ENCODE assay signal across 9 cellular contexts in the genomic region with DNA sequence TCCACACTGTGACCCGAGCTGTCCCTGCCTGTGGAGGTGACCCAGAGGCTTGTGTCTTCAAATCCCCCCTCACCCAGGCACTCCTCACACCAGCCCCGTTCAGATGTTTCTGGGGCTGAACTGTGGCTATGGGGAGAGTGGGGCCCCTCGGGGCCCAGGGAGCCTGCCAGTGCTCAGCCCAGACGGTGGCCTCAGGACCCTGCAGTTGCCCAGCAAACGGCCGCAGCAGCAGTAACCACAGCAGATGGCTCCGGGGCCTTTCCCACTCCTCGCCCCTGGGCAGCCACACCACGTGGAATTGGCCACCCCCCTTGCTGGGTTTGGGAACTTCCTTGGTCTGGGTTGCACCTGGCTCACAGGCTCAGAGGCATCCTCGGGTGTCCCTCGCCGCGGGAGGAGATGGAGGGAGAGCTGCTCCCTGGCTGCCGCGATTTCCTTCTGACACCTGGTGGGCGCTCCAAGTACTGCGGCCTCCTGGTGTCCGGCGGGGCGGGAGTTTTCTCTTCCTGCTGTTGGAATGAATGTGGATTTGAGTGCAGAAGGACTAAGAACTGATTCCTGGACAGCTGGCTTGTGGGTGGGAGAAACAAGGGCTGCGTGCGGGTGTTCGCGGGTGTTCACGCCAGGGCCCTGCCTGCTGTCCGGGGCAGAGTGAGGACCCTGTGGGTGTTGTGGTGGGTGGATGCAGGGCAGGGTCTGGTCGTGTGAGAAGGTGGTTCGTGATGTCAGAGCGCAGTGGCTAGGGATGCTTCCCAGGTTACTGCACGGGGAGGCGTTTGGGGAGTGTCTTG.
DNase-seq lines count a peak whose midpoint lies in the region; ATAC-seq, FAIRE-seq and TF ChIP-seq lines count a peak whose summit lies in the region.
"Had no signal": no experiment of that assay in that cellular context is flagged by ENCODE, and none has a peak within 500 bp of the region (broad histone marks: within the 10 kb centered on the region; RNA-seq: fewer than 3 reads in every experiment).

No MANE protein-coding gene starts in this region.

- 17 to 21% methylated on average over 31 of the region's 31 CpGs for WGBS in pancreas, 2 donors

- H3K27me3 ChIP-seq in pancreas (no peaks in the 10 kb centered on the region), uterus (no peaks in the 10 kb centered on the region)

- TF ChIP-seq POLR2A in uterus (IDR thresholded peaks at IDR 0.05): peak in 1 of 2 donors; percentile 9

- DNase-seq in activated gamma-delta T cell treated with Interleukin-2 at 50 U/mL for 16 hours (peak; percentile 14), activated gamma-delta T cell (lab: John Stamatoyannopoulos, UW) (no peak), NCI-H524 (lab: John Stamatoyannopoulos, UW) (peak; percentile 67 to 87), foreskin melanocyte (peak; percentile 19), pancreas (peak; percentile 29 to 89 (median 72)), uterus (peak; percentile 80 to 81), SIG-M5 treated with dmso at 0.1 percent for 504 hours (lab: John Stamatoyannopoulos, UW; ENCODE audit: unreplicated experiment) (no peak)
- DNase-seq in activated T-cell treated with anti-CD3 and anti-CD28 coated beads, Interleukin-2, amount 50 U/mL, for 1 hour: peak; percentile 49

- no peaks in the 10 kb centered on the region for H3K9me3 ChIP-seq in pancreas
- H3K9me3 ChIP-seq in uterus: no peaks in the 10 kb centered on the region

- H3K36me3 ChIP-seq in pancreas (no peaks in the 10 kb centered on the region), uterus (no peaks in the 10 kb centered on the region)

- peak; percentile 63 to 87 (median 84) for ATAC-seq in pancreas

- no peak overlapping the region for H3K4me3 ChIP-seq in pancreas
- H3K4me3 ChIP-seq in uterus: no peak overlapping the region

- peak; percentile 73 to 89 (median 76) for TF ChIP-seq CTCF in pancreas (IDR thresholded peaks at IDR 0.05)
- TF ChIP-seq CTCF in uterus (IDR thresholded peaks at IDR 0.05): peak; percentile 87 to 96 (median 92)

- intact Hi-C loops in pancreas (cut with DNase I) (no loop called here), uterus (cut with DNase I; ENCODE audit: low total_unique reads) (loop anchor here (10.0 kb wide), 1 partner anchor 284 kb away; no protein-coding TSS in a partner anchor)

- H3K27ac ChIP-seq in pancreas (no peak overlapping the region), uterus (peak overlapping the region in 1 of 2 donors; percentile 41)
- H3K27ac ChIP-seq: epithelial cell of prostate had no signal

- no peaks in the 10 kb centered on the region for H3K4me1 ChIP-seq in pancreas
- peaks cover 0 to under 1% of the 10 kb centered on the region in 2 donors for H3K4me1 ChIP-seq in uterus

- FAIRE-seq in pancreas (lab: Jason Lieb, UNC): no peak

Comparison
In these comparisons a context has a peak if more than half of its experiments do, and no peak if none do; other contexts are left out.
1. DNase-seq: peak in activated gamma-delta T cell treated with Interleukin-2 at 50 U/mL for 16 hours (single experiment), NCI-H524 (2 of 2), activated T-cell treated with anti-CD3 and anti-CD28 coated beads, Interleukin-2, amount 50 U/mL, for 1 hour (single experiment), foreskin melanocyte (single experiment), pancreas (6 of 6) and uterus (2 of 2); none in activated gamma-delta T cell (single experiment) and SIG-M5 treated with dmso at 0.1 percent for 504 hours (single experiment).